Comparison of ENCODE assay signal across 8 cellular contexts in genomic region chr2:72149556-72150156, GRCh38. TPM values are rescaled to one million over a fixed set of nuclear protein-coding genes. Genes with fewer than 3 reads are reported as not detected.
DNase-seq lines count a peak whose midpoint lies in the region; ATAC-seq and TF ChIP-seq lines count a peak whose summit lies in the region.

No MANE protein-coding gene starts in this region.

- H3K4me3 ChIP-seq in Caco-2 (ENCODE audit: low read depth, low read length) (peak overlapping the region; percentile 45), mesendoderm (ENCODE audit: low read length) (no peak overlapping the region), vagina (peak overlapping the region; percentile 42 to 43)

- H4K8ac ChIP-seq in mesendoderm (ENCODE audit: low read depth, low read length), result no peak overlapping the region

- H3K4me2 ChIP-seq in mesendoderm (ENCODE audit: low read length), result peak overlapping the region; percentile 94

- no peak for TF ChIP-seq POLR2A in vagina (IDR thresholded peaks at IDR 0.05)

- no peak overlapping the region for H3K18ac ChIP-seq in mesendoderm (ENCODE audit: low read length)

- H3K27ac ChIP-seq in mesendoderm (ENCODE audit: low read depth, low read length), result no peak overlapping the region
- no peak overlapping the region for H3K27ac ChIP-seq in vagina

- DNase-seq in Caco-2, result peak in 1 of 2 experiments; percentile 37
- DNase-seq in NCI-H146 treated with DMSO at 0.1 percent for 48 hours (lab: John Stamatoyannopoulos, UW; ENCODE audit: unreplicated experiment), result peak; percentile 35
- DNase-seq in chondrocyte (ENCODE audit: low spot score), result no peak
- DNase-seq in mesendoderm, result peak; percentile 40
- DNase-seq in vagina (ENCODE audit: extremely low spot score in 2 of 2), result peak; percentile 77 to 83

- H3K4me1 ChIP-seq in Caco-2 (peaks cover 44% of the 10 kb centered on the region), mesendoderm (ENCODE audit: control insufficient read depth, low read depth, low read length) (no peaks in the 10 kb centered on the region), vagina (peaks cover 50% of the 10 kb centered on the region)

- H3K4me3 Mint-ChIP-seq in Caco-2 (ENCODE audit: unreplicated experiment) (peak overlapping the region; percentile 65), chondrocyte (ENCODE audit: unreplicated experiment) (peak overlapping the region; percentile 67)

- H2BK15ac ChIP-seq in mesendoderm (replicated peaks; ENCODE audit: low read depth), result no peak overlapping the region

- peaks cover 16% of the 10 kb centered on the region for H3K27me3 ChIP-seq in Caco-2 (replicated peaks; ENCODE audit: control insufficient read depth, insufficient read depth, low read length)
- H3K27me3 ChIP-seq in mesendoderm (ENCODE audit: insufficient read depth, low read length, poor library complexity), result peaks cover 31% of the 10 kb centered on the region
- peaks cover 16% of the 10 kb centered on the region for H3K27me3 ChIP-seq in vagina

- ATAC-seq in HG03571 (IDR thresholded peaks at IDR 0.05; ENCODE audit: unreplicated experiment), result no peak
- ATAC-seq in HG03354 (IDR thresholded peaks at IDR 0.05; ENCODE audit: poor library complexity, severe bottlenecking, unreplicated experiment), result no peak
- ATAC-seq in GM18909 (IDR thresholded peaks at IDR 0.05; ENCODE audit: poor library complexity, unreplicated experiment), result no peak

- no peaks in the 10 kb centered on the region for H3K36me3 Mint-ChIP-seq in Caco-2 (ENCODE audit: insufficient read depth, unreplicated experiment)
- peaks cover 3% of the 10 kb centered on the region for H3K36me3 Mint-ChIP-seq in chondrocyte (ENCODE audit: low read depth)

- H4K5ac ChIP-seq in mesendoderm (ENCODE audit: low read length), result no peak overlapping the region

- intact Hi-C loops in Caco-2 (cut with micrococcal nuclease; ENCODE audit: unreplicated experiment) (loop anchor here (1.0 to 5.0 kb wide), 9 partner anchors 45 to 604 kb away; no protein-coding TSS in a partner anchor), vagina (cut with DNase I) (loop anchor here (2.0 to 10.0 kb wide), 3 partner anchors 215 to 601 kb away; no protein-coding TSS in a partner anchor)

- no peaks in the 10 kb centered on the region for H3K79me1 ChIP-seq in mesendoderm (ENCODE audit: low read length)

- no peak overlapping the region for H3K23ac ChIP-seq in mesendoderm (ENCODE audit: low read length)

- WGBS in mesendoderm (ENCODE audit: extremely low coverage, insufficient coverage, low lambda C conversion rate), result no CpG with 5 or more reads among the region's 45 CpGs

- TF ChIP-seq CTCF in Caco-2 (IDR thresholded peaks at IDR 0.05; ENCODE audit: insufficient read depth in 1 of 2, low read depth in 1 of 2, low read length in 1 of 2, severe bottlenecking in 1 of 2, unreplicated experiment in 1 of 2) (no peak), chondrocyte (IDR thresholded peaks at IDR 0.05) (no peak), vagina (IDR thresholded peaks at IDR 0.05) (no peak)

- no peaks in the 10 kb centered on the region for H3K36me3 ChIP-seq in Caco-2 (ENCODE audit: control insufficient read depth, insufficient read depth, low read length)
- no peaks in the 10 kb centered on the region for H3K36me3 ChIP-seq in mesendoderm (ENCODE audit: control insufficient read depth, insufficient read depth, low read length)
- H3K36me3 ChIP-seq in vagina, result no peaks in the 10 kb centered on the region

- H3K27me3 Mint-ChIP-seq in Caco-2 (ENCODE audit: insufficient read depth, unreplicated experiment), result peaks cover 28% of the 10 kb centered on the region
- H3K27me3 Mint-ChIP-seq in chondrocyte (ENCODE audit: low read depth), result peaks cover 44% of the 10 kb centered on the region

- no peak overlapping the region for H2BK120ac ChIP-seq in mesendoderm (ENCODE audit: low read depth, low read length)

- no peak overlapping the region for H3K27ac Mint-ChIP-seq in Caco-2 (ENCODE audit: unreplicated experiment)
- H3K27ac Mint-ChIP-seq in chondrocyte (ENCODE audit: unreplicated experiment), result no peak overlapping the region

- no peak overlapping the region for H3K4ac ChIP-seq in mesendoderm (ENCODE audit: low read depth, low read length)

- no peak overlapping the region for H3K56ac ChIP-seq in mesendoderm (ENCODE audit: low read length)

- H2AK5ac ChIP-seq in mesendoderm (ENCODE audit: low read length), result no peak overlapping the region

- H3K9me3 ChIP-seq in Caco-2, result peaks cover 6% of the 10 kb centered on the region
- H3K9me3 ChIP-seq in vagina, result no peaks in the 10 kb centered on the region

- H2BK5ac ChIP-seq in mesendoderm (ENCODE audit: low read length), result no peak overlapping the region

- BruUV-seq in Caco-2 (replicated peaks; lab: Mats Ljungman, UMichigan), result no TSS peak

- POLR2A ChIA-PET in Caco-2 (lab: Charles Lee), result no interaction called here

- CTCF ChIA-PET in Caco-2 (lab: Charles Lee), result interaction anchor here (0.6 to 5.0 kb wide), 23 partner anchors 109 to 850 kb away, joined by 3 to 82 read pairs (median 4); no protein-coding TSS in a partner anchor

- no peaks in the 10 kb centered on the region for H3K79me2 ChIP-seq in mesendoderm (ENCODE audit: control insufficient read depth, insufficient read depth, low read length)

- no peak overlapping the region for H3K9ac ChIP-seq in mesendoderm (ENCODE audit: low read length)

- H3K9me3 Mint-ChIP-seq in Caco-2 (ENCODE audit: unreplicated experiment) (no peaks in the 10 kb centered on the region), chondrocyte (ENCODE audit: low read depth) (no peaks in the 10 kb centered on the region)

- H3K4me1 Mint-ChIP-seq in Caco-2 (ENCODE audit: low read depth, unreplicated experiment) (peaks cover 8% of the 10 kb centered on the region), chondrocyte (ENCODE audit: low read depth) (peaks cover 44% of the 10 kb centered on the region)

RNA-seq across cellular contexts. Expression of gene CYP26B1, which starts 2.0 kb away (rescaled TPM):
- total RNA-seq in Caco-2 (2022) (1.7 and 2.8 TPM in 2 replicates), chondrocyte (2.7 to 4.9 TPM (median 4.7 TPM) in 3 replicates), vagina (6.9 TPM)
- 0.15 TPM for polyA plus RNA-seq in mesendoderm (2013, experiment 1 of 2)
- polyA plus RNA-seq in mesendoderm (2013, experiment 2 of 2), result 0.13 TPM
